ENCODE assay signal across 13 cellular contexts in genomic region chr3:160999268-160999667, GRCh38.
DNase-seq lines count a peak whose midpoint lies in the region; ATAC-seq, FAIRE-seq and TF ChIP-seq lines count a peak whose summit lies in the region.
"Had no signal": no experiment of that assay in that cellular context is flagged by ENCODE, and none has a peak within 500 bp of the region (broad histone marks: within the 10 kb centered on the region; RNA-seq: fewer than 3 reads in every experiment).

No MANE protein-coding gene starts in this region.

- H3K27ac Mint-ChIP-seq in activated naive CD4-positive, alpha-beta T cell treated with anti-CD3 and anti-CD28 coated beads, Interleukin-2, amount 50 U/mL, for 72 hours, result no peak overlapping the region
- H3K27ac Mint-ChIP-seq: HFFc6 had no signal

- no peak overlapping the region for H3K9ac ChIP-seq in GM12878 (ENCODE audit: control insufficient read depth, insufficient read depth, low read length)
- no peak overlapping the region for H3K9ac ChIP-seq in Karpas-422 (ENCODE audit: low read length)

- H3K79me2 ChIP-seq in GM12878 (ENCODE audit: control insufficient read depth, insufficient read depth, low read length), result no peaks in the 10 kb centered on the region
- no peaks in the 10 kb centered on the region for H3K79me2 ChIP-seq in Karpas-422 (ENCODE audit: low read length)

- CTCF ChIA-PET in GM12878 (lab: Yijun Ruan, JAX), result interaction anchor here (0.8 kb wide), 1 partner anchor 149 kb away, joined by 3 read pairs; no protein-coding TSS in a partner anchor

- in situ Hi-C loops in GM12878 (cut with MboI), result no loop called here

- SMC1A ChIA-PET in GM12878 (lab: Charles Lee; ENCODE audit: uncharacterized antibody, unreplicated experiment), result no interaction called here

- H3K4me3 ChIP-seq in GM12878 (no peak overlapping the region), thyroid gland (replicated peaks in 1 of 3) (no peak overlapping the region), Karpas-422 (ENCODE audit: low read length) (no peak overlapping the region)

- POLR2A ChIA-PET in GM12878 (lab: Charles Lee), result no interaction called here

- ATAC-seq in activated naive CD4-positive, alpha-beta T cell treated with anti-CD3 and anti-CD28 coated beads, Interleukin-2, amount 50 U/mL, for 72 hours, result peak; percentile 46 to 57
- peak; percentile 58 for ATAC-seq in GM12878

- H3K36me3 Mint-ChIP-seq in activated naive CD4-positive, alpha-beta T cell treated with anti-CD3 and anti-CD28 coated beads, Interleukin-2, amount 50 U/mL, for 72 hours, result no peaks in the 10 kb centered on the region

- H2AFZ ChIP-seq in GM12878 (ENCODE audit: control insufficient read depth, low read depth, low read length), result no peak overlapping the region
- no peak overlapping the region for H2AFZ ChIP-seq in Karpas-422 (ENCODE audit: low read length)

- H3K4me1 ChIP-seq in GM12878 (ENCODE audit: control insufficient read depth, insufficient read depth, low read length) (no peaks in the 10 kb centered on the region), thyroid gland (peaks cover 4 to 14% of the 10 kb centered on the region in 2 donors), Karpas-422 (ENCODE audit: low read length) (no peaks in the 10 kb centered on the region)

- H3K4me2 ChIP-seq in GM12878 (ENCODE audit: control insufficient read depth, insufficient read depth) (no peak overlapping the region), Karpas-422 (ENCODE audit: low read depth, low read length, poor library complexity, severe bottlenecking) (no peak overlapping the region)

- DNase-seq in activated naive CD4-positive, alpha-beta T cell treated with anti-CD3 and anti-CD28 coated beads, Interleukin-2, amount 50 U/mL, for 72 hours (ENCODE audit: low spot score in 2 of 2), result no peak
- no peak for DNase-seq in activated naive CD4-positive, alpha-beta T cell treated with anti-CD3 and anti-CD28 coated beads, Interleukin-2, amount 50 U/mL, for 16 hours
- DNase-seq in MV-4-11 (lab: John Stamatoyannopoulos, UW), result peak; percentile 30
- DNase-seq in GM12878 (ENCODE audit: low read depth, low spot score), result no peak
- peak; percentile 62 for DNase-seq in thyroid gland
- no peak for DNase-seq in NCI-H187 (lab: John Stamatoyannopoulos, UW)
- DNase-seq in Karpas-422, result no peak
- DNase-seq in NCI-H2227 (lab: John Stamatoyannopoulos, UW; ENCODE audit: unreplicated experiment), result no peak
- DNase-seq: COR-L47, HFFc6, NCI-H1048 had no signal

- no peak overlapping the region for H3K27ac ChIP-seq in GM12878 (ENCODE audit: control insufficient read depth, insufficient read depth)
- H3K27ac ChIP-seq in thyroid gland, result peak overlapping the region; percentile 4 to 75 (median 60)
- no peak overlapping the region for H3K27ac ChIP-seq in Karpas-422 (ENCODE audit: low read length)
- H3K27ac ChIP-seq: neutrophil had no signal

- BruUV-seq in GM12878 (replicated peaks; lab: Mats Ljungman, UMichigan), result no TSS peak

- TF ChIP-seq CTCF in GM12878 (IDR thresholded peaks at IDR 0.05 in 2 of 3, conservative IDR thresholded peaks at IDR 0.05 in 1 of 3; ENCODE audit: control insufficient read depth in 2 of 3, extremely low read depth in 1 of 3, insufficient read depth in 1 of 3, low read depth in 3 of 3, low read length in 3 of 3), result peak in 1 of 3 experiments; percentile 8; a peak in 1 of 6 replicates
- peak in 4 of 6 experiments; percentile 35 to 75 (median 67) for TF ChIP-seq CTCF in thyroid gland (IDR thresholded peaks at IDR 0.05)

- TF ChIP-seq EP300 in GM12878 (IDR thresholded peaks at IDR 0.05; ENCODE audit: borderline replicate concordance in 1 of 2, control insufficient read depth in 1 of 2, low read depth in 2 of 2, low read length in 2 of 2), result no peak

- no peaks in the 10 kb centered on the region for H4K20me1 ChIP-seq in GM12878 (ENCODE audit: control insufficient read depth, insufficient read depth)
- no peaks in the 10 kb centered on the region for H4K20me1 ChIP-seq in Karpas-422 (ENCODE audit: insufficient read depth, low read depth, low read length)

- no peaks in the 10 kb centered on the region for H3K36me3 ChIP-seq in GM12878 (ENCODE audit: control insufficient read depth in 2 of 2, insufficient read depth in 2 of 2, low read length in 1 of 2)
- H3K36me3 ChIP-seq in thyroid gland, result no peaks in the 10 kb centered on the region
- no peaks in the 10 kb centered on the region for H3K36me3 ChIP-seq in Karpas-422 (ENCODE audit: insufficient read depth, low read length)
- H3K36me3 ChIP-seq: neutrophil had no signal

- no peaks in the 10 kb centered on the region for H3K9me2 ChIP-seq in Karpas-422 (replicated peaks; ENCODE audit: insufficient read depth, low read length)

- H3K27me3 ChIP-seq in GM12878 (replicated peaks in 1 of 2; ENCODE audit: control insufficient read depth in 2 of 2, insufficient read depth in 2 of 2, low read length in 1 of 2) (no peaks in the 10 kb centered on the region), thyroid gland (no peaks in the 10 kb centered on the region), Karpas-422 (ENCODE audit: low read length) (no peaks in the 10 kb centered on the region)
- H3K27me3 ChIP-seq: neutrophil had no signal

- WGBS in GM12878 (ENCODE audit: insufficient coverage, insufficient replicate concordance, low lambda C conversion rate, missing lambda C conversion rate), result 68% methylated on average over 5 of the region's 5 CpGs
- WGBS in thyroid gland, 2 donors, result 38 to 43% methylated on average over 5 of the region's 5 CpGs

- intact Hi-C loops in GM12878 (cut with micrococcal nuclease; ENCODE audit: unreplicated experiment) (no loop called here), thyroid gland (cut with DNase I) (loop anchor here (10.0 kb wide), 1 partner anchor 106 kb away; the partner anchor contains the start of gene B3GALNT1)

- no peak for FAIRE-seq in GM12878 (lab: Jason Lieb, UNC)
- FAIRE-seq: endothelial cell of umbilical vein had no signal

- TF ChIP-seq RAD21 in GM12878 (IDR thresholded peaks at IDR 0.05; ENCODE audit: insufficient read depth, low read depth, low read length), result no peak

- H3K9me3 Mint-ChIP-seq in activated naive CD4-positive, alpha-beta T cell treated with anti-CD3 and anti-CD28 coated beads, Interleukin-2, amount 50 U/mL, for 72 hours, result no peaks in the 10 kb centered on the region

- TF ChIP-seq POLR2A in GM12878 (IDR thresholded peaks at IDR 0.05; ENCODE audit: low read depth, low read length), result no peak
- TF ChIP-seq POLR2A in thyroid gland (IDR thresholded peaks at IDR 0.05), result no peak

- RAD21 ChIA-PET in GM12878 (lab: Charles Lee; ENCODE audit: unreplicated experiment), result no interaction called here

- H3K9me3 ChIP-seq in GM12878 (replicated peaks; ENCODE audit: control insufficient read depth, insufficient read depth, low read length) (no peaks in the 10 kb centered on the region), thyroid gland (no peaks in the 10 kb centered on the region), Karpas-422 (ENCODE audit: low read length) (no peaks in the 10 kb centered on the region)
- H3K9me3 ChIP-seq: neutrophil had no signal

TF ChIP-seq in GM12878, 131 proteins besides CTCF, POLR2A, EP300 and RAD21:
- TF ChIP-seq BHLHE40 (IDR thresholded peaks at IDR 0.05; ENCODE audit: borderline replicate concordance in 1 of 2, low read depth in 2 of 2, low read length in 1 of 2), result no peak
- TF ChIP-seq YBX1 (IDR thresholded peaks at IDR 0.05), result no peak
- TF ChIP-seq, protein P1, sequence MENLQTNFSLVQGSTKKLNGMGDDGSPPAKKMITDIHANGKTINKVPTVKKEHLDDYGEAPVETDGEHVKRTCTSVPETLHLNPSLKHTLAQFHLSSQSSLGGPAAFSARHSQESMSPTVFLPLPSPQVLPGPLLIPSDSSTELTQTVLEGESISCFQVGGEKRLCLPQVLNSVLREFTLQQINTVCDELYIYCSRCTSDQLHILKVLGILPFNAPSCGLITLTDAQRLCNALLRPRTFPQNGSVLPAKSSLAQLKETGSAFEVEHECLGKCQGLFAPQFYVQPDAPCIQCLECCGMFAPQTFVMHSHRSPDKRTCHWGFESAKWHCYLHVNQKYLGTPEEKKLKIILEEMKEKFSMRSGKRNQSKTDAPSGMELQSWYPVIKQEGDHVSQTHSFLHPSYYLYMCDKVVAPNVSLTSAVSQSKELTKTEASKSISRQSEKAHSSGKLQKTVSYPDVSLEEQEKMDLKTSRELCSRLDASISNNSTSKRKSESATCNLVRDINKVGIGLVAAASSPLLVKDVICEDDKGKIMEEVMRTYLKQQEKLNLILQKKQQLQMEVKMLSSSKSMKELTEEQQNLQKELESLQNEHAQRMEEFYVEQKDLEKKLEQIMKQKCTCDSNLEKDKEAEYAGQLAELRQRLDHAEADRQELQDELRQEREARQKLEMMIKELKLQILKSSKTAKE (IDR thresholded peaks at IDR 0.05; ENCODE audit: low read depth, poor library complexity, severe bottlenecking), result no peak
- no peak for TF ChIP-seq ATF7 (IDR thresholded peaks at IDR 0.05; ENCODE audit: low read depth)
- TF ChIP-seq ZBTB33 (IDR thresholded peaks at IDR 0.05), result no peak
- no peak for TF ChIP-seq SREBF2 (IDR thresholded peaks at IDR 0.05; ENCODE audit: low read length)
- no peak for TF ChIP-seq LARP7 (IDR thresholded peaks at IDR 0.05)
- TF ChIP-seq MEF2B (IDR thresholded peaks at IDR 0.05; ENCODE audit: partially characterized antibody, poor library complexity, severe bottlenecking), result no peak
- no peak for TF ChIP-seq ZBED1 (IDR thresholded peaks at IDR 0.05; ENCODE audit: borderline replicate concordance)
- TF ChIP-seq CBX5 (IDR thresholded peaks at IDR 0.05; ENCODE audit: low read depth), result no peak
- TF ChIP-seq SMARCA5 (IDR thresholded peaks at IDR 0.05), result no peak

Comparison
In these comparisons a context has a peak if more than half of its experiments do, and no peak if none do; other contexts are left out.
1. DNase-seq: peak in MV-4-11 (single experiment) and thyroid gland (2 of 2); none in activated naive CD4-positive, alpha-beta T cell treated with anti-CD3 and anti-CD28 coated beads, Interleukin-2, amount 50 U/mL, for 72 hours (0 of 2), activated naive CD4-positive, alpha-beta T cell treated with anti-CD3 and anti-CD28 coated beads, Interleukin-2, amount 50 U/mL, for 16 hours (single experiment), GM12878 (single experiment), NCI-H187 (0 of 2), Karpas-422 (single experiment) and NCI-H2227 (single experiment).
2. H3K27ac ChIP-seq: peak in thyroid gland (3 of 3); none in GM12878 (single experiment) and Karpas-422 (single experiment).